2 cellular contexts compared by ENCODE assay signal in genomic region chr14:23694085-23694975, GRCh38.
A peak's percentile ranks its signal among the peaks of the same experiment; 100 is the strongest.
TF ChIP-seq lines count a peak whose summit lies in the region.

No MANE protein-coding gene starts in this region.

TF ChIP-seq in HEK293, 187 proteins besides CTCF, POLR2A, EP300 and RAD21 (continued from another document):
- TF ChIP-seq, protein P1, sequence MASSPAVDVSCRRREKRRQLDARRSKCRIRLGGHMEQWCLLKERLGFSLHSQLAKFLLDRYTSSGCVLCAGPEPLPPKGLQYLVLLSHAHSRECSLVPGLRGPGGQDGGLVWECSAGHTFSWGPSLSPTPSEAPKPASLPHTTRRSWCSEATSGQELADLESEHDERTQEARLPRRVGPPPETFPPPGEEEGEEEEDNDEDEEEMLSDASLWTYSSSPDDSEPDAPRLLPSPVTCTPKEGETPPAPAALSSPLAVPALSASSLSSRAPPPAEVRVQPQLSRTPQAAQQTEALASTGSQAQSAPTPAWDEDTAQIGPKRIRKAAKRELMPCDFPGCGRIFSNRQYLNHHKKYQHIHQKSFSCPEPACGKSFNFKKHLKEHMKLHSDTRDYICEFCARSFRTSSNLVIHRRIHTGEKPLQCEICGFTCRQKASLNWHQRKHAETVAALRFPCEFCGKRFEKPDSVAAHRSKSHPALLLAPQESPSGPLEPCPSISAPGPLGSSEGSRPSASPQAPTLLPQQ (tag by site-specific recombination; IDR thresholded peaks at IDR 0.05): peak; percentile 86
- TF ChIP-seq ZNF394 (tag by site-specific recombination; IDR thresholded peaks at IDR 0.05; ENCODE audit: borderline replicate concordance): peak; percentile 52; the same call in 1 of the 2 replicates
- no peak for TF ChIP-seq ZNF664 (tag by site-specific recombination; IDR thresholded peaks at IDR 0.05)
- TF ChIP-seq ZNF518A (tag by site-specific recombination; conservative IDR thresholded peaks at IDR 0.05; ENCODE audit: low read depth): peak; percentile 77
- peak; percentile 68; the same call in 1 of the 2 replicates for TF ChIP-seq ZFP69B (tag by site-specific recombination; IDR thresholded peaks at IDR 0.05)
- TF ChIP-seq ZNF488 (tag by site-specific recombination; IDR thresholded peaks at IDR 0.05): no peak
- no peak for TF ChIP-seq SP3 (tag by site-specific recombination; IDR thresholded peaks at IDR 0.05)
- peak; percentile 76 for TF ChIP-seq ZBTB17 (tag by site-specific recombination; IDR thresholded peaks at IDR 0.05)
- peak; percentile 75 for TF ChIP-seq ZNF335 (tag by site-specific recombination; conservative IDR thresholded peaks at IDR 0.05)
- TF ChIP-seq, protein P2, sequence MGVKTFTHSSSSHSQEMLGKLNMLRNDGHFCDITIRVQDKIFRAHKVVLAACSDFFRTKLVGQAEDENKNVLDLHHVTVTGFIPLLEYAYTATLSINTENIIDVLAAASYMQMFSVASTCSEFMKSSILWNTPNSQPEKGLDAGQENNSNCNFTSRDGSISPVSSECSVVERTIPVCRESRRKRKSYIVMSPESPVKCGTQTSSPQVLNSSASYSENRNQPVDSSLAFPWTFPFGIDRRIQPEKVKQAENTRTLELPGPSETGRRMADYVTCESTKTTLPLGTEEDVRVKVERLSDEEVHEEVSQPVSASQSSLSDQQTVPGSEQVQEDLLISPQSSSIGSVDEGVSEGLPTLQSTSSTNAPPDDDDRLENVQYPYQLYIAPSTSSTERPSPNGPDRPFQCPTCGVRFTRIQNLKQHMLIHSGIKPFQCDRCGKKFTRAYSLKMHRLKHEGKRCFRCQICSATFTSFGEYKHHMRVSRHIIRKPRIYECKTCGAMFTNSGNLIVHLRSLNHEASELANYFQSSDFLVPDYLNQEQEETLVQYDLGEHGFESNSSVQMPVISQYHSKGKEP (tag by site-specific recombination; IDR thresholded peaks at IDR 0.05): peak; percentile 40; the same call in 1 of the 2 replicates
- TF ChIP-seq KLF16 (tag by site-specific recombination; IDR thresholded peaks at IDR 0.05): no peak
- TF ChIP-seq HOXD13 (CRISPR knock-in tag; IDR thresholded peaks at IDR 0.05; ENCODE audit: borderline replicate concordance): peak; percentile 81; the same call in 1 of the 2 replicates
- no peak for TF ChIP-seq ZBTB7A (tag by site-specific recombination; IDR thresholded peaks at IDR 0.05; ENCODE audit: low read depth)

TF ChIP-seq in WTC11, 78 proteins besides CTCF, POLR2A, EP300 and RAD21 (continued from another document):
- TF ChIP-seq USF1 (CRISPR knock-in tag; IDR thresholded peaks at IDR 0.05) (peak; percentile 14; the same call in 1 of the 2 replicates), ETV6 (CRISPR knock-in tag; IDR thresholded peaks at IDR 0.05) (peak; percentile 54), GABPB1 (CRISPR knock-in tag; IDR thresholded peaks at IDR 0.05) (peak; percentile 100), TCF7 (CRISPR knock-in tag; IDR thresholded peaks at IDR 0.05; ENCODE audit: low read depth) (no peak)
